Comparison of ENCODE assay signal across 18 cellular contexts in genomic region chr17:6135216-6135615, GRCh38.
"Had no signal": no experiment of that assay in that cellular context is flagged by ENCODE, and none has a peak within 500 bp of the region (broad histone marks: within the 10 kb centered on the region; RNA-seq: fewer than 3 reads in every experiment).

No MANE protein-coding gene starts in this region.

- H3K4me3 ChIP-seq: SJSA1, SK-N-MC had no signal

- H3K36me3 ChIP-seq: SJSA1 had no signal

- H3K4me1 ChIP-seq: SJSA1 had no signal

- H3K9me3 ChIP-seq: SJSA1 had no signal

- FAIRE-seq: RCC 7860 had no signal

- DNase-seq: KBM-7, MV-4-11, NCI-H1048, NCI-H1105, NCI-H1417, NCI-H1436 treated with DMSO at 0.1 percent for 48 hours, NCI-H187, NCI-H2029, NCI-H2081 treated with DMSO at 0.1 percent for 48 hours, NCI-H2227 treated with DMSO at 0.1 percent for 48 hours, NCI-H510A treated with DMSO at 0.1 percent for 48 hours, NCI-H526, Right ventricle myocardium superior, RPMI8226, SIG-M5 had no signal

- H3K27ac ChIP-seq: SJSA1, SK-N-MC had no signal
